Comparison of ENCODE assay signal across 21 cellular contexts in the genomic region with DNA sequence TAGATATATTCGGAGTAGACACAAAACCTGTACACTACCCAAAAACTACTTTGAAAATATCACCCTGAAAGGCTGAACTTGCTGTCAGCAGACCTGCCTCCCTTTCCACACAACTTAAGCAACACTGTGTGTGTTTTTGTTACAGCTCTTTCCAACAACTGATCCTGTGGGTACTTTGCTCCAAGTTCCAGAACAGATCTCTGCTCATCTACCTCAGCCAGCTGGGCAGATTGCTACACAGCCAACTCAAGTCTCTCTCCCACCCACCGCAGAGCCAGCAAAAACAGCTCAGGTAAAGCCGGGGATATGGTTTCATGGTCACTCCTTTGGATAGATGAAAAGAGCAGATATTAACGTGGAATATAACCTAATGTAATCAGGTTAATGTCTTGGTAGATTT. TPM values are rescaled to one million over a fixed set of nuclear protein-coding genes. Genes with fewer than 3 reads are reported as not detected.
"Had no signal": no experiment of that assay in that cellular context is flagged by ENCODE, and none has a peak within 500 bp of the region (broad histone marks: within the 10 kb centered on the region; RNA-seq: fewer than 3 reads in every experiment).

No MANE protein-coding gene starts in this region.

- H3K9me3 ChIP-seq: adrenal gland, neutrophil, pancreas, psoas muscle, right atrium auricular region, tibial nerve had no signal

- H3K27ac ChIP-seq: adrenal gland, neutrophil, pancreas, psoas muscle, right atrium auricular region, tibial nerve, VCaP had no signal

- DNase-seq: activated CD4-positive, alpha-beta memory T cell treated with anti-CD3 and anti-CD28 coated beads, Interleukin-2, amount 10 ng/mL, durations not matched to agents 7 days and 5 days; activated CD4-positive, alpha-beta T cell treated with anti-CD3 and anti-CD28 coated beads, Interleukin-2, amount 10 ng/mL, durations not matched to agents 24 days and 14 days; adrenal gland; dermis blood vessel endothelial cell; effector CD8-positive, alpha-beta T cell; head of caudate nucleus; hypothalamus; midbrain; natural killer cell; pancreas; psoas muscle; stimulated activated CD4-positive, alpha-beta T cell treated with anti-CD3 and anti-CD28 coated beads, Interleukin-4, amount 100 ng/mL, for 4 hours; stimulated activated naive CD8-positive, alpha-beta T cell treated with anti-CD3 and anti-CD28 coated beads, Interleukin-15, Interleukin-2, amounts not matched to agents 100 U/mL and 50 U/mL, for 24 hours had no signal

- H3K27ac Mint-ChIP-seq: activated CD4-positive, alpha-beta memory T cell treated with anti-CD3 and anti-CD28 coated beads, Interleukin-2, amount 10 ng/mL, durations not matched to agents 7 days and 5 days; activated CD4-positive, alpha-beta T cell treated with anti-CD3 and anti-CD28 coated beads, Interleukin-2, amount 10 ng/mL, durations not matched to agents 24 days and 14 days; activated naive CD8-positive, alpha-beta T cell; natural killer cell; T-helper 2 cell treated with Interferon-gamma antibody and Interleukin-4, amounts not matched to agents 5 μg/mL and 100 μg/mL, for 36 hours had no signal

- ATAC-seq: activated CD4-positive, CD25-positive, alpha-beta regulatory T cell treated with anti-CD3 and anti-CD28 coated beads, Interleukin-2, amount 50 U/mL, for 24 hours; esophagus mucosa; natural killer cell; stimulated activated naive CD8-positive, alpha-beta T cell treated with anti-CD3 and anti-CD28 coated beads, Interleukin-15, Interleukin-2, amounts not matched to agents 100 U/mL and 50 U/mL, for 24 hours had no signal

- H3K4me3 Mint-ChIP-seq: activated CD4-positive, alpha-beta memory T cell treated with anti-CD3 and anti-CD28 coated beads, Interleukin-2, amount 10 ng/mL, durations not matched to agents 7 days and 5 days; activated CD4-positive, alpha-beta T cell treated with anti-CD3 and anti-CD28 coated beads, Interleukin-2, amount 10 ng/mL, durations not matched to agents 24 days and 14 days; activated naive CD8-positive, alpha-beta T cell; natural killer cell; T-helper 2 cell treated with Interferon-gamma antibody and Interleukin-4, amounts not matched to agents 5 μg/mL and 100 μg/mL, for 36 hours had no signal

- H3K27me3 Mint-ChIP-seq: activated CD4-positive, alpha-beta memory T cell treated with anti-CD3 and anti-CD28 coated beads, Interleukin-2, amount 10 ng/mL, durations not matched to agents 7 days and 5 days; activated CD4-positive, alpha-beta T cell treated with anti-CD3 and anti-CD28 coated beads, Interleukin-2, amount 10 ng/mL, durations not matched to agents 24 days and 14 days; activated naive CD8-positive, alpha-beta T cell had no signal

- H3K4me3 ChIP-seq: adrenal gland, pancreas, psoas muscle, right atrium auricular region, tibial nerve had no signal

- H3K4me1 ChIP-seq: pancreas, tibial nerve had no signal

- H3K9me3 Mint-ChIP-seq: activated CD4-positive, alpha-beta memory T cell treated with anti-CD3 and anti-CD28 coated beads, Interleukin-2, amount 10 ng/mL, durations not matched to agents 7 days and 5 days; activated CD4-positive, alpha-beta T cell treated with anti-CD3 and anti-CD28 coated beads, Interleukin-2, amount 10 ng/mL, durations not matched to agents 24 days and 14 days; natural killer cell; T-helper 2 cell treated with Interferon-gamma antibody and Interleukin-4, amounts not matched to agents 5 μg/mL and 100 μg/mL, for 36 hours had no signal

- H3K27me3 ChIP-seq: adrenal gland, neutrophil, pancreas, right atrium auricular region, tibial nerve had no signal

RNA-seq across cellular contexts. Expression of a gene that starts 19.7 kb away (rescaled TPM):
- total RNA-seq: right atrium auricular region had no signal

RNA-seq across cellular contexts. Expression of a gene that starts 36.2 kb away (rescaled TPM):
- total RNA-seq: activated CD4-positive, alpha-beta memory T cell treated with anti-CD3 and anti-CD28 coated beads, Interleukin-2, amount 10 ng/mL, durations not matched to agents 7 days and 5 days; activated CD4-positive, alpha-beta T cell treated with anti-CD3 and anti-CD28 coated beads, Interleukin-2, amount 10 ng/mL, durations not matched to agents 24 days and 14 days; right atrium auricular region had no signal
